Comparison of ENCODE assay signal across 1 cellular context in the genomic region with DNA sequence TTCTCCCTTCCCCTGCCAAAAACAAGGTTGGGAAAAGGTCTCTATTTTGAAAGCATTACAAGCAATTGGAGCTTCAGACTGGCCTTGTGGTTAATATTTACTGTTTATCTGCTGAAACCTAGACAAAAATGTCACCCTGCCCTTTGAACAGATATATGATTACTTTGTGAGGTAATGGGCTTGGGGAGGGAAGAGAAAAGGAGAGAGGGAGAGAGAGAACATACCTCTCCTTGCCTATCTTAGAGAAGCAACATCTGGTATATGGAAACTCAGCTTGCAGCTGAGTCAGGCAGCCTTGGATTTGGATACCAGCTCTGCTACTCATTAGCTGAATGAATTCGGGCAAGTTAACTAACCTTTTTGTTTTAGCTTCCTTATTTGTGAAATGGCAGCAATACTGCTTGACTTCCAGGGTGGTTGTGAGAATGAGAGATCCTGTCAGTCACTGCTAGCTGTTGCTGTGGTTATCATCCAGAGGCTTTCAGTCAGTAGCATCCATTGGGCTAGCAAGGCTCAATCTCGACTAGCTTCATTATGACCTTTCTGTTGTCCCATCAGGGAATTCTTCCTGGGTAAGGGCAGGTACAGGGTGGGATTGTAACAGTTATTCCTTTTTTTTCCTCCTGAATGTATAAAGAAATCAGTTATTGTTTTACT.
TF ChIP-seq lines count a peak whose summit lies in the region.

No MANE protein-coding gene starts in this region.

TF ChIP-seq in HepG2, 621 proteins besides CTCF, POLR2A, EP300 and RAD21 (continued from another document and continues in another):
- TF ChIP-seq HOXA3 (CRISPR knock-in tag; IDR thresholded peaks at IDR 0.05) = peak; percentile 42; the same call in 1 of the 2 replicates
- no peak for TF ChIP-seq SATB2 (CRISPR knock-in tag; IDR thresholded peaks at IDR 0.05)
- no peak; the same call in 1 of the 2 replicates for TF ChIP-seq HDAC2 (CRISPR knock-in tag; IDR thresholded peaks at IDR 0.05)
- 0 out of 2 replicates have a peak, but pooled peaks have one; percentile 47 for TF ChIP-seq TARDBP (CRISPR knock-in tag; IDR thresholded peaks at IDR 0.05)
- no peak for TF ChIP-seq KLF13 (CRISPR knock-in tag; IDR thresholded peaks at IDR 0.05)
- TF ChIP-seq, protein P1, sequence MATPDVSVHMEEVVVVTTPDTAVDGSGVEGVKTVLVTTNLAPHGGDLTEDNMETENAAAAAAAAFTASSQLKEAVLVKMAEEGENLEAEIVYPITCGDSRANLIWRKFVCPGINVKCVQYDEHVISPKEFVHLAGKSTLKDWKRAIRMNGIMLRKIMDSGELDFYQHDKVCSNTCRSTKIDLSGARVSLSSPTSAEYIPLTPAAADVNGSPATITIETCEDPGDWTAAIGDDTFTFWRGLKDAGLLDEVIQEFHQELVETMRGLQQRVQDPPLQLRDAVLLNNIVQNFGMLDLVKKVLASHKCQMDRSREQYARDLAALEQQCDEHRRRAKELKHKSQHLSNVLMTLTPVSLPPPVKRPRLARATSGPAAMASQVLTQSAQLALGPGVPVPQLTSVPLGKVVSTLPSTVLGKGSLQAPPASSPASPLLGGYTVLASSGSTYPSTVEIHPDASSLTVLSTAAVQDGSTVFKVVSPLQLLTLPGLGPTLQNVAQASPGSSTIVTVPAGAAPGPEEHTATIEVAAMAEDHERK (CRISPR knock-in tag; IDR thresholded peaks at IDR 0.05; ENCODE audit: low read depth) = no peak
- TF ChIP-seq RXRA (CRISPR knock-in tag; IDR thresholded peaks at IDR 0.05) = no peak
- no peak for TF ChIP-seq ZNF451 (CRISPR knock-in tag; IDR thresholded peaks at IDR 0.05)
- TF ChIP-seq SOX6 (IDR thresholded peaks at IDR 0.05) = no peak
- peak; percentile 79 for TF ChIP-seq SOX6 (CRISPR knock-in tag; IDR thresholded peaks at IDR 0.05)
- no peak for TF ChIP-seq ZMYM3 (CRISPR knock-in tag; IDR thresholded peaks at IDR 0.05)
- TF ChIP-seq SNAI1 (CRISPR knock-in tag; IDR thresholded peaks at IDR 0.05; ENCODE audit: borderline replicate concordance) = no peak
- TF ChIP-seq, protein P2, sequence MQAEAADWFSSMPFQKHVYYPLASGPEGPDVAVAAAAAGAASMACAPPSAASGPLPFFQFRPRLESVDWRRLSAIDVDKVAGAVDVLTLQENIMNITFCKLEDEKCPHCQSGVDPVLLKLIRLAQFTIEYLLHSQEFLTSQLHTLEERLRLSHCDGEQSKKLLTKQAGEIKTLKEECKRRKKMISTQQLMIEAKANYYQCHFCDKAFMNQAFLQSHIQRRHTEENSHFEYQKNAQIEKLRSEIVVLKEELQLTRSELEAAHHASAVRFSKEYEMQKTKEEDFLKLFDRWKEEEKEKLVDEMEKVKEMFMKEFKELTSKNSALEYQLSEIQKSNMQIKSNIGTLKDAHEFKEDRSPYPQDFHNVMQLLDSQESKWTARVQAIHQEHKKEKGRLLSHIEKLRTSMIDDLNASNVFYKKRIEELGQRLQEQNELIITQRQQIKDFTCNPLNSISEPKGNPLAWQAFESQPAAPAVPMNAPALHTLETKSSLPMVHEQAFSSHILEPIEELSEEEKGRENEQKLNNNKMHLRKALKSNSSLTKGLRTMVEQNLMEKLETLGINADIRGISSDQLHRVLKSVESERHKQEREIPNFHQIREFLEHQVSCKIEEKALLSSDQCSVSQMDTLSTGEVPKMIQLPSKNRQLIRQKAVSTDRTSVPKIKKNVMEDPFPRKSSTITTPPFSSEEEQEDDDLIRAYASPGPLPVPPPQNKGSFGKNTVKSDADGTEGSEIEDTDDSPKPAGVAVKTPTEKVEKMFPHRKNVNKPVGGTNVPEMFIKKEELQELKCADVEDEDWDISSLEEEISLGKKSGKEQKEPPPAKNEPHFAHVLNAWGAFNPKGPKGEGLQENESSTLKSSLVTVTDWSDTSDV (CRISPR knock-in tag; IDR thresholded peaks at IDR 0.05) = no peak
- TF ChIP-seq, protein P3, sequence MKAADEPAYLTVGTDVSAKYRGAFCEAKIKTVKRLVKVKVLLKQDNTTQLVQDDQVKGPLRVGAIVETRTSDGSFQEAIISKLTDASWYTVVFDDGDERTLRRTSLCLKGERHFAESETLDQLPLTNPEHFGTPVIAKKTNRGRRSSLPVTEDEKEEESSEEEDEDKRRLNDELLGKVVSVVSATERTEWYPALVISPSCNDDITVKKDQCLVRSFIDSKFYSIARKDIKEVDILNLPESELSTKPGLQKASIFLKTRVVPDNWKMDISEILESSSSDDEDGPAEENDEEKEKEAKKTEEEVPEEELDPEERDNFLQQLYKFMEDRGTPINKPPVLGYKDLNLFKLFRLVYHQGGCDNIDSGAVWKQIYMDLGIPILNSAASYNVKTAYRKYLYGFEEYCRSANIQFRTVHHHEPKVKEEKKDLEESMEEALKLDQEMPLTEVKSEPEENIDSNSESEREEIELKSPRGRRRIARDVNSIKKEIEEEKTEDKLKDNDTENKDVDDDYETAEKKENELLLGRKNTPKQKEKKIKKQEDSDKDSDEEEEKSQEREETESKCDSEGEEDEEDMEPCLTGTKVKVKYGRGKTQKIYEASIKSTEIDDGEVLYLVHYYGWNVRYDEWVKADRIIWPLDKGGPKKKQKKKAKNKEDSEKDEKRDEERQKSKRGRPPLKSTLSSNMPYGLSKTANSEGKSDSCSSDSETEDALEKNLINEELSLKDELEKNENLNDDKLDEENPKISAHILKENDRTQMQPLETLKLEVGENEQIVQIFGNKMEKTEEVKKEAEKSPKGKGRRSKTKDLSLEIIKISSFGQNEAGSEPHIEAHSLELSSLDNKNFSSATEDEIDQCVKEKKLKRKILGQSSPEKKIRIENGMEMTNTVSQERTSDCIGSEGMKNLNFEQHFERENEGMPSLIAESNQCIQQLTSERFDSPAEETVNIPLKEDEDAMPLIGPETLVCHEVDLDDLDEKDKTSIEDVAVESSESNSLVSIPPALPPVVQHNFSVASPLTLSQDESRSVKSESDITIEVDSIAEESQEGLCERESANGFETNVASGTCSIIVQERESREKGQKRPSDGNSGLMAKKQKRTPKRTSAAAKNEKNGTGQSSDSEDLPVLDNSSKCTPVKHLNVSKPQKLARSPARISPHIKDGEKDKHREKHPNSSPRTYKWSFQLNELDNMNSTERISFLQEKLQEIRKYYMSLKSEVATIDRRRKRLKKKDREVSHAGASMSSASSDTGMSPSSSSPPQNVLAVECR (CRISPR knock-in tag; IDR thresholded peaks at IDR 0.05; ENCODE audit: borderline replicate concordance) = peak; percentile 48; the same call in 1 of the 2 replicates
- peak; percentile 41; the same call in 1 of the 2 replicates for TF ChIP-seq MIXL1 (CRISPR knock-in tag; IDR thresholded peaks at IDR 0.05)
- TF ChIP-seq JUND (CRISPR knock-in tag; IDR thresholded peaks at IDR 0.05) = 0 out of 2 replicates have a peak, but pooled peaks have one; percentile 13
- TF ChIP-seq GABPA (IDR thresholded peaks at IDR 0.05; ENCODE audit: low read depth, low read length) = no peak
- TF ChIP-seq GABPA (CRISPR knock-in tag; IDR thresholded peaks at IDR 0.05; ENCODE audit: low read depth) = no peak
- TF ChIP-seq NBN (conservative IDR thresholded peaks at IDR 0.05) = no peak
- TF ChIP-seq, protein P4, sequence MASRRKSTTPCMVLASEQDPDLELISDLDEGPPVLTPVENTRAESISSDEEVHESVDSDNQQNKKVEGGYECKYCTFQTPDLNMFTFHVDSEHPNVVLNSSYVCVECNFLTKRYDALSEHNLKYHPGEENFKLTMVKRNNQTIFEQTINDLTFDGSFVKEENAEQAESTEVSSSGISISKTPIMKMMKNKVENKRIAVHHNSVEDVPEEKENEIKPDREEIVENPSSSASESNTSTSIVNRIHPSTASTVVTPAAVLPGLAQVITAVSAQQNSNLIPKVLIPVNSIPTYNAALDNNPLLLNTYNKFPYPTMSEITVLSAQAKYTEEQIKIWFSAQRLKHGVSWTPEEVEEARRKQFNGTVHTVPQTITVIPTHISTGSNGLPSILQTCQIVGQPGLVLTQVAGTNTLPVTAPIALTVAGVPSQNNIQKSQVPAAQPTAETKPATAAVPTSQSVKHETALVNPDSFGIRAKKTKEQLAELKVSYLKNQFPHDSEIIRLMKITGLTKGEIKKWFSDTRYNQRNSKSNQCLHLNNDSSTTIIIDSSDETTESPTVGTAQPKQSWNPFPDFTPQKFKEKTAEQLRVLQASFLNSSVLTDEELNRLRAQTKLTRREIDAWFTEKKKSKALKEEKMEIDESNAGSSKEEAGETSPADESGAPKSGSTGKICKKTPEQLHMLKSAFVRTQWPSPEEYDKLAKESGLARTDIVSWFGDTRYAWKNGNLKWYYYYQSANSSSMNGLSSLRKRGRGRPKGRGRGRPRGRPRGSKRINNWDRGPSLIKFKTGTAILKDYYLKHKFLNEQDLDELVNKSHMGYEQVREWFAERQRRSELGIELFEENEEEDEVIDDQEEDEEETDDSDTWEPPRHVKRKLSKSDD (CRISPR knock-in tag; IDR thresholded peaks at IDR 0.05; ENCODE audit: low read depth) = no peak
- no peak for TF ChIP-seq YEATS4 (CRISPR knock-in tag; IDR thresholded peaks at IDR 0.05; ENCODE audit: borderline replicate concordance)
- no peak for TF ChIP-seq ZNF382 (CRISPR knock-in tag; IDR thresholded peaks at IDR 0.05; ENCODE audit: borderline replicate concordance)
- no peak for TF ChIP-seq PAWR (CRISPR knock-in tag; IDR thresholded peaks at IDR 0.05; ENCODE audit: borderline replicate concordance)
- no peak for TF ChIP-seq U2AF2 (IDR thresholded peaks at IDR 0.05; ENCODE audit: low read depth, low read length)
- peak; percentile 51; the same call in 1 of the 2 replicates for TF ChIP-seq MEF2D (CRISPR knock-in tag; IDR thresholded peaks at IDR 0.05)
- TF ChIP-seq, protein P5, sequence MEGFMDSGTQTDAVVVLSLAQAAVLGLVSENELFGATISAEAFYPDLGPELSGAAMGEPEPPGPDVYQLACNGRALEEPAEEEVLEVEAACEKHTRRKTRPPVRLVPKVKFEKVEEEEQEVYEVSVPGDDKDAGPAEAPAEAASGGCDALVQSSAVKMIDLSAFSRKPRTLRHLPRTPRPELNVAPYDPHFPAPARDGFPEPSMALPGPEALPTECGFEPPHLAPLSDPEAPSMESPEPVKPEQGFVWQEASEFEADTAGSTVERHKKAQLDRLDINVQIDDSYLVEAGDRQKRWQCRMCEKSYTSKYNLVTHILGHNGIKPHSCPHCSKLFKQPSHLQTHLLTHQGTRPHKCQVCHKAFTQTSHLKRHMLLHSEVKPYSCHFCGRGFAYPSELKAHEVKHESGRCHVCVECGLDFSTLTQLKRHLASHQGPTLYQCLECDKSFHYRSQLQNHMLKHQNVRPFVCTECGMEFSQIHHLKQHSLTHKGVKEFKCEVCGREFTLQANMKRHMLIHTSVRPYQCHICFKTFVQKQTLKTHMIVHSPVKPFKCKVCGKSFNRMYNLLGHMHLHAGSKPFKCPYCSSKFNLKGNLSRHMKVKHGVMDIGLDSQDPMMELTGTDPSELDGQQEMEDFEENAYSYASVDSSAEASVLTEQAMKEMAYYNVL (CRISPR knock-in tag; IDR thresholded peaks at IDR 0.05; ENCODE audit: borderline replicate concordance) = peak; percentile 80; the same call in 1 of the 2 replicates
- peak; percentile 74; the same call in 1 of the 2 replicates for TF ChIP-seq SIX1 (CRISPR knock-in tag; IDR thresholded peaks at IDR 0.05; ENCODE audit: borderline replicate concordance)
- TF ChIP-seq, protein P6, sequence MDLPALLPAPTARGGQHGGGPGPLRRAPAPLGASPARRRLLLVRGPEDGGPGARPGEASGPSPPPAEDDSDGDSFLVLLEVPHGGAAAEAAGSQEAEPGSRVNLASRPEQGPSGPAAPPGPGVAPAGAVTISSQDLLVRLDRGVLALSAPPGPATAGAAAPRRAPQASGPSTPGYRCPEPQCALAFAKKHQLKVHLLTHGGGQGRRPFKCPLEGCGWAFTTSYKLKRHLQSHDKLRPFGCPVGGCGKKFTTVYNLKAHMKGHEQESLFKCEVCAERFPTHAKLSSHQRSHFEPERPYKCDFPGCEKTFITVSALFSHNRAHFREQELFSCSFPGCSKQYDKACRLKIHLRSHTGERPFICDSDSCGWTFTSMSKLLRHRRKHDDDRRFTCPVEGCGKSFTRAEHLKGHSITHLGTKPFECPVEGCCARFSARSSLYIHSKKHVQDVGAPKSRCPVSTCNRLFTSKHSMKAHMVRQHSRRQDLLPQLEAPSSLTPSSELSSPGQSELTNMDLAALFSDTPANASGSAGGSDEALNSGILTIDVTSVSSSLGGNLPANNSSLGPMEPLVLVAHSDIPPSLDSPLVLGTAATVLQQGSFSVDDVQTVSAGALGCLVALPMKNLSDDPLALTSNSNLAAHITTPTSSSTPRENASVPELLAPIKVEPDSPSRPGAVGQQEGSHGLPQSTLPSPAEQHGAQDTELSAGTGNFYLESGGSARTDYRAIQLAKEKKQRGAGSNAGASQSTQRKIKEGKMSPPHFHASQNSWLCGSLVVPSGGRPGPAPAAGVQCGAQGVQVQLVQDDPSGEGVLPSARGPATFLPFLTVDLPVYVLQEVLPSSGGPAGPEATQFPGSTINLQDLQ (CRISPR knock-in tag; IDR thresholded peaks at IDR 0.05) = no peak
- peak; percentile 64; the same call in 1 of the 2 replicates for TF ChIP-seq GATA4 (IDR thresholded peaks at IDR 0.05; ENCODE audit: borderline replicate concordance, low read depth)
- TF ChIP-seq, protein P7, sequence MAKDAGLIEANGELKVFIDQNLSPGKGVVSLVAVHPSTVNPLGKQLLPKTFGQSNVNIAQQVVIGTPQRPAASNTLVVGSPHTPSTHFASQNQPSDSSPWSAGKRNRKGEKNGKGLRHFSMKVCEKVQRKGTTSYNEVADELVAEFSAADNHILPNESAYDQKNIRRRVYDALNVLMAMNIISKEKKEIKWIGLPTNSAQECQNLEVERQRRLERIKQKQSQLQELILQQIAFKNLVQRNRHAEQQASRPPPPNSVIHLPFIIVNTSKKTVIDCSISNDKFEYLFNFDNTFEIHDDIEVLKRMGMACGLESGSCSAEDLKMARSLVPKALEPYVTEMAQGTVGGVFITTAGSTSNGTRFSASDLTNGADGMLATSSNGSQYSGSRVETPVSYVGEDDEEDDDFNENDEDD (CRISPR knock-in tag; IDR thresholded peaks at IDR 0.05; ENCODE audit: borderline replicate concordance) = 0 out of 2 replicates have a peak, but pooled peaks have one; percentile 17
- TF ChIP-seq ZNF737 (CRISPR knock-in tag; IDR thresholded peaks at IDR 0.05; ENCODE audit: borderline replicate concordance) = no peak
- TF ChIP-seq, protein P8, sequence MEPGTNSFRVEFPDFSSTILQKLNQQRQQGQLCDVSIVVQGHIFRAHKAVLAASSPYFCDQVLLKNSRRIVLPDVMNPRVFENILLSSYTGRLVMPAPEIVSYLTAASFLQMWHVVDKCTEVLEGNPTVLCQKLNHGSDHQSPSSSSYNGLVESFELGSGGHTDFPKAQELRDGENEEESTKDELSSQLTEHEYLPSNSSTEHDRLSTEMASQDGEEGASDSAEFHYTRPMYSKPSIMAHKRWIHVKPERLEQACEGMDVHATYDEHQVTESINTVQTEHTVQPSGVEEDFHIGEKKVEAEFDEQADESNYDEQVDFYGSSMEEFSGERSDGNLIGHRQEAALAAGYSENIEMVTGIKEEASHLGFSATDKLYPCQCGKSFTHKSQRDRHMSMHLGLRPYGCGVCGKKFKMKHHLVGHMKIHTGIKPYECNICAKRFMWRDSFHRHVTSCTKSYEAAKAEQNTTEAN (CRISPR knock-in tag; conservative IDR thresholded peaks at IDR 0.05) = no peak
- TF ChIP-seq ZSCAN20 (CRISPR knock-in tag; IDR thresholded peaks at IDR 0.05; ENCODE audit: borderline replicate concordance) = no peak
- TF ChIP-seq POLR2G (IDR thresholded peaks at IDR 0.05; ENCODE audit: low read depth, low read length) = peak; percentile 65; the same call in 1 of the 2 replicates
- TF ChIP-seq IKZF1 (IDR thresholded peaks at IDR 0.05) = no peak
- no peak for TF ChIP-seq ZNF557 (CRISPR knock-in tag; IDR thresholded peaks at IDR 0.05)
- no peak for TF ChIP-seq ARNT2 (CRISPR knock-in tag; IDR thresholded peaks at IDR 0.05; ENCODE audit: low read depth)
- no peak for TF ChIP-seq TRIM24 (CRISPR knock-in tag; IDR thresholded peaks at IDR 0.05)
